Comparison of ENCODE assay signal across 13 cellular contexts in the genomic region with DNA sequence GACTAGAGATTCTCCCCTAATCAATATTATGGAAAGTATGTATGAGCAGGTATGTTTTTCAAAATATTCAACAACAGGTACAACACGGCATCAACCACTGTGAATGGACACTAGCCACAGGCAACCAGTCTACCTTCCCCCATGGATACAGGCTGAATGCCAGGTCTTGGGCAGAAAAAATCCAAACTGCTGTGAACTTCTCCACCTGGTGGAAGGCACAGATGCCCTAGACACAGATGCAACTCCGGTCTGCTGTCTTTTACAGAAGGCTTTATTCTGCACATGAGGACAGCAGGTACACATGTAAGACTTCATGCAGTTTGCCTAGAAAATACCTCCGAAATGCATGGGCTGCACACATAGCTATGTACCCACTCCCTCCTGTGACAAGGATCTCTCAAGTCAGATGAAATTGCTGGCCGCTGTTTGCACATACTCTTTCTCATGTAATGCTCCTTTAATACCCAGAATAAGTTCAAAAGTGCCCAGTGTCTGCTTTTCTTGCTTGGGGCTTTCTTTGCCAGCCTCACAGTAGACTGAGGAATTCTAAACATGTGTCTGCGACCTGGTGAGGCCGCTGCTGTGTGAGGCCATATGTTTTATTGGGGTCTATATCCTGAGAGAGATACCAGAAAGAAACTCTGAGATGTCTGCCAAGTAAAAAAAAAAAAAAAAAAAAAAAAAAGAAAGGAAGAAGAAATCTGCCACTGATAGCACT.
DNase-seq lines count a peak whose midpoint lies in the region; ATAC-seq and TF ChIP-seq lines count a peak whose summit lies in the region.
"Had no signal": no experiment of that assay in that cellular context is flagged by ENCODE, and none has a peak within 500 bp of the region (broad histone marks: within the 10 kb centered on the region; RNA-seq: fewer than 3 reads in every experiment).

No MANE protein-coding gene starts in this region.

- H2BK120ac ChIP-seq in trophoblast cell (ENCODE audit: insufficient read depth, low read length, poor library complexity): peak overlapping the region; percentile 91

- CTCF ChIA-PET in HCT116 (lab: Charles Lee): no interaction called here

- no peaks in the 10 kb centered on the region for H4K20me1 ChIP-seq in HCT116 (ENCODE audit: insufficient read depth)

- H3K14ac ChIP-seq in trophoblast cell (ENCODE audit: low read length): peak overlapping the region; percentile 83

- TF ChIP-seq RAD21 in HCT116 (IDR thresholded peaks at IDR 0.05; ENCODE audit: low read depth): peak; percentile 22; the same call in 1 of the 2 replicates

- H4K8ac ChIP-seq in trophoblast cell (ENCODE audit: low read depth, low read length): peak overlapping the region; percentile 57

- H3K9ac ChIP-seq in HCT116 (ENCODE audit: low read length): no peak overlapping the region
- no peak overlapping the region for H3K9ac ChIP-seq in SK-N-MC (ENCODE audit: insufficient read length)
- H3K9ac ChIP-seq in trophoblast cell (ENCODE audit: low read length): no peak overlapping the region

- RAD21 ChIA-PET in HCT116 (lab: Charles Lee; ENCODE audit: low non-redundant PET in 1 of 2, low total read pairs in 2 of 2, uncharacterized antibody in 2 of 2, unreplicated experiment in 2 of 2): no interaction called here

- H3K4ac ChIP-seq in trophoblast cell (ENCODE audit: low read depth, low read length): peak overlapping the region; percentile 24

- TF ChIP-seq CTCF in HCT116 (IDR thresholded peaks at IDR 0.05 in 2 of 3, conservative IDR thresholded peaks at IDR 0.05 in 1 of 3; ENCODE audit: borderline replicate concordance in 1 of 3, insufficient read depth in 1 of 3, low read depth in 2 of 3, low read length in 2 of 3) (0 out of 6 replicates have a peak, but pooled peaks of 1 of the 3 experiments have one; percentile 7), fibroblast of villous mesenchyme (IDR thresholded peaks at IDR 0.05; ENCODE audit: insufficient read depth, low read depth, low read length) (peak; percentile 5)

- peak overlapping the region; percentile 81 for H3K18ac ChIP-seq in trophoblast cell (ENCODE audit: low read length)

- no CpG with 5 or more reads among the region's 6 CpGs for WGBS in trophoblast cell (ENCODE audit: extremely low coverage, insufficient coverage, insufficient read length)

- H2BK5ac ChIP-seq in trophoblast cell (ENCODE audit: low read depth, low read length, poor library complexity): peak overlapping the region; percentile 95

- H2AFZ ChIP-seq in HCT116 (ENCODE audit: low read depth, low read length, poor library complexity, severe bottlenecking) (no peak overlapping the region), trophoblast cell (ENCODE audit: insufficient read depth, low read length, poor library complexity) (no peak overlapping the region)

- ATAC-seq in HCT116 (no peak), GM18870 (IDR thresholded peaks at IDR 0.05; ENCODE audit: unreplicated experiment) (no peak), GM19035 (IDR thresholded peaks at IDR 0.05; ENCODE audit: unreplicated experiment) (no peak), HG02763 (IDR thresholded peaks at IDR 0.05; ENCODE audit: unreplicated experiment) (no peak)
- ATAC-seq: CD8-positive, alpha-beta T cell had no signal

- intact Hi-C loops in HCT116 (cut with micrococcal nuclease): no loop called here

- H3K4me1 ChIP-seq in HCT116 (ENCODE audit: control insufficient read depth in 1 of 2, insufficient read depth in 2 of 2, low read length in 2 of 2) (no peaks in the 10 kb centered on the region; a peak in 1 of 4 replicates), trophoblast cell (ENCODE audit: control insufficient read depth in 1 of 2, insufficient read depth in 2 of 2, low read length in 2 of 2) (peaks cover 10 to 21% of the 10 kb centered on the region in 2 experiments)

- TF ChIP-seq POLR2A in HCT116 (IDR thresholded peaks at IDR 0.05; ENCODE audit: borderline replicate concordance, extremely low read depth, insufficient read depth, insufficient read length): no peak

- H3K79me2 ChIP-seq in HCT116 (ENCODE audit: insufficient read depth, low read length): no peaks in the 10 kb centered on the region
- peaks cover 7% of the 10 kb centered on the region for H3K79me2 ChIP-seq in trophoblast cell (ENCODE audit: control insufficient read depth, insufficient read depth, low read length, poor library complexity)

- BruUV-seq in HCT116 (replicated peaks; lab: Mats Ljungman, UMichigan): no TSS peak

- H3K9me3 ChIP-seq in HCT116 (ENCODE audit: control insufficient read depth in 1 of 2, insufficient read depth in 1 of 2, low read depth in 1 of 2, low read length in 2 of 2) (no peaks in the 10 kb centered on the region), SK-N-MC (ENCODE audit: low read depth, low read length) (no peaks in the 10 kb centered on the region), trophoblast cell (ENCODE audit: insufficient read depth, low read depth, low read length) (no peaks in the 10 kb centered on the region)
- H3K9me3 ChIP-seq: esophagus squamous epithelium, right atrium auricular region, stomach had no signal

- H3K36me3 ChIP-seq in HCT116 (ENCODE audit: control insufficient read depth in 1 of 2, insufficient read depth in 2 of 2, low read length in 2 of 2): no peaks in the 10 kb centered on the region
- H3K36me3 ChIP-seq in SK-N-MC (ENCODE audit: insufficient read depth, low read length): no peaks in the 10 kb centered on the region
- H3K36me3 ChIP-seq in trophoblast cell (ENCODE audit: control insufficient read depth in 1 of 2, insufficient read depth in 2 of 2, low read length in 2 of 2): no peaks in the 10 kb centered on the region
- H3K36me3 ChIP-seq: esophagus squamous epithelium, right atrium auricular region, stomach had no signal

- no peak overlapping the region for H4K12ac ChIP-seq in trophoblast cell (ENCODE audit: low read depth, low read length)

- H3K4me2 ChIP-seq in HCT116 (ENCODE audit: low read length) (no peak overlapping the region), trophoblast cell (ENCODE audit: low read length) (peak overlapping the region; percentile 13)

- H3K4me3 ChIP-seq in HCT116 (replicated peaks in 1 of 2; ENCODE audit: low read depth in 1 of 2, low read length in 2 of 2) (no peak overlapping the region), SK-N-MC (no peak overlapping the region), fibroblast of villous mesenchyme (ENCODE audit: low read depth, low read length) (no peak overlapping the region), trophoblast cell (ENCODE audit: low read depth, low read length) (no peak overlapping the region)
- H3K4me3 ChIP-seq: esophagus squamous epithelium, right atrium auricular region, stomach had no signal

- no peaks in the 10 kb centered on the region for H3K9me2 ChIP-seq in HCT116 (ENCODE audit: insufficient read depth)

- H4K91ac ChIP-seq in trophoblast cell (ENCODE audit: low read depth, low read length): peak overlapping the region; percentile 87

- POLR2A ChIA-PET in HCT116 (lab: Charles Lee): no interaction called here

- H3K23ac ChIP-seq in trophoblast cell (ENCODE audit: low read length): no peak overlapping the region

- H2AK5ac ChIP-seq in trophoblast cell (ENCODE audit: low read length): peak overlapping the region; percentile 73

- no peak for DNase-seq in HCT116 (ENCODE audit: low read depth, low spot score)
- no peak for DNase-seq in SK-N-MC (ENCODE audit: low read depth, low spot score)
- peak; percentile 23 for DNase-seq in fibroblast of villous mesenchyme (ENCODE audit: low read depth)
- peak; percentile 21 to 38 for DNase-seq in trophoblast cell
- DNase-seq: activated CD4-positive, alpha-beta memory T cell treated with anti-CD3 and anti-CD28 coated beads for 36 hours; esophagus squamous epithelium; stomach; T-helper 2 cell had no signal

- H3K27me3 ChIP-seq in HCT116 (ENCODE audit: insufficient read depth, low read length): no peaks in the 10 kb centered on the region
- no peaks in the 10 kb centered on the region for H3K27me3 ChIP-seq in trophoblast cell (ENCODE audit: insufficient read depth, low read length)
- H3K27me3 ChIP-seq: right atrium auricular region, stomach had no signal

- peaks cover 36% of the 10 kb centered on the region for H3K79me1 ChIP-seq in trophoblast cell (ENCODE audit: low read length)

- H2BK12ac ChIP-seq in trophoblast cell (ENCODE audit: low read length): peak overlapping the region; percentile 88

- H3K27ac ChIP-seq in HCT116 (ENCODE audit: low read depth, low read length) (no peak overlapping the region), SK-N-MC (peak overlapping the region; percentile 55; the same call in 1 of the 2 replicates), trophoblast cell (ENCODE audit: low read depth, low read length) (peak overlapping the region; percentile 86)
- H3K27ac ChIP-seq: esophagus squamous epithelium, right atrium auricular region, stomach had no signal

TF ChIP-seq in HCT116, 20 proteins besides CTCF, POLR2A, EP300 and RAD21 (continues in another document):
- no peak for TF ChIP-seq SRF (IDR thresholded peaks at IDR 0.05; ENCODE audit: low read depth)
- no peak for TF ChIP-seq YY1 (IDR thresholded peaks at IDR 0.05; ENCODE audit: extremely low read depth, insufficient replicate concordance, low read depth, low read length)
- TF ChIP-seq ZNF274 (IDR thresholded peaks at IDR 0.05; ENCODE audit: low read depth, low read length): no peak
- TF ChIP-seq POLR2AphosphoS5 (IDR thresholded peaks at IDR 0.05; ENCODE audit: low read depth, low read length): no peak
- TF ChIP-seq ZFX (IDR thresholded peaks at IDR 0.05): no peak
- TF ChIP-seq, protein P1, sequence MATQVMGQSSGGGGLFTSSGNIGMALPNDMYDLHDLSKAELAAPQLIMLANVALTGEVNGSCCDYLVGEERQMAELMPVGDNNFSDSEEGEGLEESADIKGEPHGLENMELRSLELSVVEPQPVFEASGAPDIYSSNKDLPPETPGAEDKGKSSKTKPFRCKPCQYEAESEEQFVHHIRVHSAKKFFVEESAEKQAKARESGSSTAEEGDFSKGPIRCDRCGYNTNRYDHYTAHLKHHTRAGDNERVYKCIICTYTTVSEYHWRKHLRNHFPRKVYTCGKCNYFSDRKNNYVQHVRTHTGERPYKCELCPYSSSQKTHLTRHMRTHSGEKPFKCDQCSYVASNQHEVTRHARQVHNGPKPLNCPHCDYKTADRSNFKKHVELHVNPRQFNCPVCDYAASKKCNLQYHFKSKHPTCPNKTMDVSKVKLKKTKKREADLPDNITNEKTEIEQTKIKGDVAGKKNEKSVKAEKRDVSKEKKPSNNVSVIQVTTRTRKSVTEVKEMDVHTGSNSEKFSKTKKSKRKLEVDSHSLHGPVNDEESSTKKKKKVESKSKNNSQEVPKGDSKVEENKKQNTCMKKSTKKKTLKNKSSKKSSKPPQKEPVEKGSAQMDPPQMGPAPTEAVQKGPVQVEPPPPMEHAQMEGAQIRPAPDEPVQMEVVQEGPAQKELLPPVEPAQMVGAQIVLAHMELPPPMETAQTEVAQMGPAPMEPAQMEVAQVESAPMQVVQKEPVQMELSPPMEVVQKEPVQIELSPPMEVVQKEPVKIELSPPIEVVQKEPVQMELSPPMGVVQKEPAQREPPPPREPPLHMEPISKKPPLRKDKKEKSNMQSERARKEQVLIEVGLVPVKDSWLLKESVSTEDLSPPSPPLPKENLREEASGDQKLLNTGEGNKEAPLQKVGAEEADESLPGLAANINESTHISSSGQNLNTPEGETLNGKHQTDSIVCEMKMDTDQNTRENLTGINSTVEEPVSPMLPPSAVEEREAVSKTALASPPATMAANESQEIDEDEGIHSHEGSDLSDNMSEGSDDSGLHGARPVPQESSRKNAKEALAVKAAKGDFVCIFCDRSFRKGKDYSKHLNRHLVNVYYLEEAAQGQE (IDR thresholded peaks at IDR 0.05; ENCODE audit: low read depth): no peak

Comparison
In these comparisons a context has a peak if more than half of its experiments do, and no peak if none do; other contexts are left out.
1. DNase-seq: peak in fibroblast of villous mesenchyme (single experiment) and trophoblast cell (2 of 2); none in HCT116 (single experiment) and SK-N-MC (single experiment).